In the genomic region with DNA sequence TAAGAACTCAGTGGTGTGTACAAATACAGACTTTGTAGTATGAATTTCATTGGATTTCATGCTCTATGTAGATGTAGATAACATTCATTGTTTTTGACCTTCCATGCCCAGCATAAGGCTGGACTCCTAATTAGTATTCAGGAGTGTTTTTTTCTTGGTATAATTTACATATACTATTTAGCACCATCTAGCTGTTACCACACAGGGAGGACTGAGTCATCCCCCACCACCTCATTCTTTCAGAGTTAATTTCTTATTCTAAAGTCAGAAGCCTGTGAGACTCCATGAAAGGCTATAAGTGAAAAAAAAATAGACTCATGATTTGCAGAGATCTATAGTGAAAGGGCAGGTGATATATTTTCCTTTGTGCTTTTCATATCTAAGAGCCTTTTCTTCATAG, we compare ENCODE assay signal across 26 cellular contexts.
"Had no signal": no experiment of that assay in that cellular context is flagged by ENCODE, and none has a peak within 500 bp of the region (broad histone marks: within the 10 kb centered on the region; RNA-seq: fewer than 3 reads in every experiment).

No MANE protein-coding gene starts in this region.

- DNase-seq: activated CD4-positive, alpha-beta T cell treated with anti-CD3 and anti-CD28 coated beads for 4 hours; activated CD4-positive, alpha-beta T cell treated with anti-CD3 and anti-CD28 coated beads, Interleukin-2, amount 50 U/mL, for 4 hours; activated CD8-positive, alpha-beta memory T cell treated with anti-CD3 and anti-CD28 coated beads, Interleukin-2, amount 50 U/mL, for 4 hours; activated gamma-delta T cell; activated naive CD4-positive, alpha-beta T cell treated with anti-CD3 and anti-CD28 coated beads, Interleukin-2, amount 10 ng/mL, durations not matched to agents 7 days and 5 days; activated naive CD8-positive, alpha-beta T cell treated with anti-CD3 and anti-CD28 coated beads, Interleukin-2, amount 10 ng/mL, durations not matched to agents 7 days and 5 days; activated T-cell treated with anti-CD3 and anti-CD28 coated beads, Interleukin-2, amount 50 U/mL, for 24 hours; endodermal cell; foreskin keratinocyte; heart right ventricle; left lung; lower lobe of right lung; mesenchymal stem cell; natural killer cell; occipital lobe; psoas muscle; spleen; stimulated activated naive CD4-positive, alpha-beta T cell; tibial artery had no signal

- ATAC-seq: foreskin keratinocyte, heart right ventricle, left lung, lower lobe of right lung, natural killer cell, psoas muscle had no signal

- H3K4me3 ChIP-seq: ascending aorta, esophagus muscularis mucosa, heart right ventricle, left lung, lower lobe of right lung, neural progenitor cell, psoas muscle, right atrium auricular region, spleen, suprapubic skin, tibial artery had no signal

- H3K79me2 ChIP-seq: parathyroid adenoma had no signal

- H3K27ac ChIP-seq: ascending aorta, esophagus muscularis mucosa, foreskin keratinocyte, heart right ventricle, left lung, lower lobe of right lung, neural progenitor cell, parathyroid adenoma, psoas muscle, right atrium auricular region, spleen, suprapubic skin, tibial artery, VCaP had no signal

- H3K27me3 ChIP-seq: ascending aorta, esophagus muscularis mucosa, foreskin keratinocyte, left lung, neural progenitor cell, right atrium auricular region, spleen, suprapubic skin, tibial artery had no signal

- H3K9ac ChIP-seq: neural progenitor cell, parathyroid adenoma had no signal

- H3K4me1 ChIP-seq: ascending aorta, esophagus muscularis mucosa, foreskin keratinocyte, heart right ventricle, left lung, lower lobe of right lung, neural progenitor cell, parathyroid adenoma, psoas muscle, right atrium auricular region, spleen, suprapubic skin, tibial artery had no signal

- H3K36me3 ChIP-seq: ascending aorta, esophagus muscularis mucosa, heart right ventricle, left lung, lower lobe of right lung, neural progenitor cell, right atrium auricular region, spleen, suprapubic skin, tibial artery had no signal

- H3K4me2 ChIP-seq: neural progenitor cell had no signal
